ENCODE assay signal across 2 cellular contexts in genomic region chr10:23927926-23928325, GRCh38.
TF ChIP-seq lines count a peak whose summit lies in the region.

No MANE protein-coding gene starts in this region.

TF ChIP-seq in GM23338, 12 proteins besides CTCF, POLR2A, EP300 and RAD21 (continued from another document):
- no peak for TF ChIP-seq REST (IDR thresholded peaks at IDR 0.05; ENCODE audit: unreplicated experiment)

TF ChIP-seq in H1, 55 proteins besides CTCF, POLR2A, EP300 and RAD21 (continued from another document):
- no peak for TF ChIP-seq E2F6 (IDR thresholded peaks at IDR 0.05)
- TF ChIP-seq TEAD4 (IDR thresholded peaks at IDR 0.05; ENCODE audit: low read depth, low read length) = no peak
- TF ChIP-seq RBBP5 (IDR thresholded peaks at IDR 0.05; ENCODE audit: borderline replicate concordance, low read depth, low read length) = no peak
- TF ChIP-seq TAF1 (IDR thresholded peaks at IDR 0.05; ENCODE audit: low read depth, low read length) = no peak
- no peak for TF ChIP-seq SP2 (IDR thresholded peaks at IDR 0.05; ENCODE audit: low read length)
- TF ChIP-seq SP4 (IDR thresholded peaks at IDR 0.05; ENCODE audit: low read length) = no peak
- no peak for TF ChIP-seq SP1 (IDR thresholded peaks at IDR 0.05; ENCODE audit: low read depth, low read length)
- TF ChIP-seq EZH2 (IDR thresholded peaks at IDR 0.05; ENCODE audit: low read depth, low read length, severe bottlenecking) = no peak
- TF ChIP-seq BACH1 (IDR thresholded peaks at IDR 0.05; ENCODE audit: low read length) = no peak
- TF ChIP-seq SAP30 (IDR thresholded peaks at IDR 0.05; ENCODE audit: insufficient read depth, insufficient replicate concordance, low read length) = no peak
